In genomic region chr4:122577189-122577553, GRCh38 we compare ENCODE assay signal across 18 cellular contexts. TPM values are rescaled to one million over a fixed set of nuclear protein-coding genes. Genes with fewer than 3 reads are reported as not detected.
DNase-seq lines count a peak whose midpoint lies in the region; ATAC-seq and TF ChIP-seq lines count a peak whose summit lies in the region.
"Had no signal": no experiment of that assay in that cellular context is flagged by ENCODE, and none has a peak within 500 bp of the region (broad histone marks: within the 10 kb centered on the region; RNA-seq: fewer than 3 reads in every experiment).

No MANE protein-coding gene starts in this region.

- H3K4me3 Mint-ChIP-seq in activated CD4-positive, alpha-beta T cell treated with anti-CD3 and anti-CD28 coated beads, Interleukin-2, amount 10 ng/mL, durations not matched to agents 24 days and 14 days, result peak overlapping the region; percentile 70
- no peak overlapping the region for H3K4me3 Mint-ChIP-seq in H9
- H3K4me3 Mint-ChIP-seq in activated T-helper 17 cell treated with anti-CD3 and anti-CD28 coated beads, Interleukin-2, amount 50 U/mL, for 72 hours, result peak overlapping the region; percentile 77

- no peaks in the 10 kb centered on the region for H3K23me2 ChIP-seq in H9 (ENCODE audit: insufficient read length, low read depth, low read length, poor library complexity, severe bottlenecking)

- H4K5ac ChIP-seq in H9 (ENCODE audit: insufficient read length, low read depth, low read length), result no peak overlapping the region

- no peak overlapping the region for H3K4ac ChIP-seq in H9 (ENCODE audit: low read depth, low read length)

- no peaks in the 10 kb centered on the region for H3K36me3 ChIP-seq in osteoblast (ENCODE audit: insufficient read depth, low read length)
- H3K36me3 ChIP-seq: lower lobe of right lung, Peyer's patch, transverse colon had no signal

- H3K27ac ChIP-seq in H9 (ENCODE audit: insufficient read length, low read depth, low read length) (no peak overlapping the region), osteoblast (ENCODE audit: low read depth, low read length) (no peak overlapping the region)
- H3K27ac ChIP-seq: A549, lower lobe of right lung, parathyroid adenoma, transverse colon had no signal

- H2AK5ac ChIP-seq in H9 (ENCODE audit: insufficient read length, low read length), result no peak overlapping the region

- no peak for DNase-seq in activated CD4-positive, alpha-beta T cell treated with anti-CD3 and anti-CD28 coated beads, Interleukin-2, amount 10 ng/mL, durations not matched to agents 24 days and 14 days
- DNase-seq in activated CD4-positive, alpha-beta T cell treated with anti-CD3 and anti-CD28 coated beads, Interleukin-2, amount 50 U/mL, for 1 hour, result no peak
- no peak for DNase-seq in H9
- no peak for DNase-seq in osteoblast (ENCODE audit: insufficient read length, low spot score, missing footprints)
- DNase-seq in NCI-H1694 (lab: John Stamatoyannopoulos, UW), result no peak
- no peak for DNase-seq in GM19238 (ENCODE audit: insufficient read length, low spot score)
- DNase-seq: lower lobe of right lung had no signal

- no peak overlapping the region for H3K56ac ChIP-seq in H9 (ENCODE audit: insufficient read length, low read depth, low read length)

- no peak overlapping the region for H2BK5ac ChIP-seq in H9 (ENCODE audit: insufficient read length, low read length)

- H3K4me2 ChIP-seq in H9 (ENCODE audit: insufficient read depth, insufficient read length, low read length) (no peak overlapping the region), osteoblast (ENCODE audit: insufficient read depth, low read length) (no peak overlapping the region)
- H3K4me2 ChIP-seq: A549 had no signal

- H4K91ac ChIP-seq in H9 (ENCODE audit: insufficient read length, low read depth, low read length), result no peak overlapping the region

- no peaks in the 10 kb centered on the region for H3K27me3 Mint-ChIP-seq in activated CD4-positive, alpha-beta T cell treated with anti-CD3 and anti-CD28 coated beads, Interleukin-2, amount 10 ng/mL, durations not matched to agents 24 days and 14 days
- H3K27me3 Mint-ChIP-seq in H9 (ENCODE audit: low read depth), result peaks cover 3% of the 10 kb centered on the region
- H3K27me3 Mint-ChIP-seq in activated T-helper 17 cell treated with anti-CD3 and anti-CD28 coated beads, Interleukin-2, amount 50 U/mL, for 72 hours, result no peaks in the 10 kb centered on the region

- H3K23ac ChIP-seq in H9 (ENCODE audit: insufficient read length, low read depth, low read length), result no peak overlapping the region

- no peaks in the 10 kb centered on the region for H3K9me3 ChIP-seq in H9 (ENCODE audit: control insufficient read depth, low read depth, low read length)
- H3K9me3 ChIP-seq in osteoblast (ENCODE audit: low read depth, low read length), result no peaks in the 10 kb centered on the region
- H3K9me3 ChIP-seq: A549, lower lobe of right lung, Peyer's patch, transverse colon had no signal

- H3K9me3 Mint-ChIP-seq in activated CD4-positive, alpha-beta T cell treated with anti-CD3 and anti-CD28 coated beads, Interleukin-2, amount 10 ng/mL, durations not matched to agents 24 days and 14 days, result peaks cover 3% of the 10 kb centered on the region
- peaks cover 20 to 26% of the 10 kb centered on the region in 2 experiments for H3K9me3 Mint-ChIP-seq in H9
- H3K9me3 Mint-ChIP-seq in activated T-helper 17 cell treated with anti-CD3 and anti-CD28 coated beads, Interleukin-2, amount 50 U/mL, for 72 hours, result no peaks in the 10 kb centered on the region
- H3K9me3 Mint-ChIP-seq: CD4-positive, CD25-positive, alpha-beta regulatory T cell; effector memory CD8-positive, alpha-beta T cell had no signal

- H3K4me1 ChIP-seq in H9 (ENCODE audit: insufficient read depth, low read length) (no peaks in the 10 kb centered on the region), osteoblast (ENCODE audit: insufficient read depth, low read length) (peaks cover 6% of the 10 kb centered on the region)
- H3K4me1 ChIP-seq: A549, lower lobe of right lung, parathyroid adenoma, Peyer's patch, transverse colon had no signal

- peaks cover 4% of the 10 kb centered on the region for H3K36me3 Mint-ChIP-seq in activated CD4-positive, alpha-beta T cell treated with anti-CD3 and anti-CD28 coated beads, Interleukin-2, amount 10 ng/mL, durations not matched to agents 24 days and 14 days (ENCODE audit: low read depth)
- H3K36me3 Mint-ChIP-seq in H9 (ENCODE audit: insufficient read depth in 1 of 3, low read depth in 3 of 3), result peaks cover 1 to 18% (median 9%) of the 10 kb centered on the region in 3 experiments; a peak in 6 of 7 replicates
- no peaks in the 10 kb centered on the region for H3K36me3 Mint-ChIP-seq in activated T-helper 17 cell treated with anti-CD3 and anti-CD28 coated beads, Interleukin-2, amount 50 U/mL, for 72 hours (ENCODE audit: low read depth)
- H3K36me3 Mint-ChIP-seq: CD4-positive, CD25-positive, alpha-beta regulatory T cell had no signal

- H3K14ac ChIP-seq in H9 (ENCODE audit: insufficient read depth, low read length), result no peak overlapping the region

- no CpG with 5 or more reads among the region's 2 CpGs for WGBS in H9 (ENCODE audit: extremely low coverage, insufficient read length, low lambda C conversion rate)

- peaks cover 42% of the 10 kb centered on the region for H3K4me1 Mint-ChIP-seq in activated CD4-positive, alpha-beta T cell treated with anti-CD3 and anti-CD28 coated beads, Interleukin-2, amount 10 ng/mL, durations not matched to agents 24 days and 14 days
- H3K4me1 Mint-ChIP-seq in H9, result no peaks in the 10 kb centered on the region
- H3K4me1 Mint-ChIP-seq in activated T-helper 17 cell treated with anti-CD3 and anti-CD28 coated beads, Interleukin-2, amount 50 U/mL, for 72 hours, result peaks cover 17% of the 10 kb centered on the region

- H3K4me3 ChIP-seq in osteoblast (ENCODE audit: insufficient read depth, low read length), result no peak overlapping the region
- H3K4me3 ChIP-seq: A549, lower lobe of right lung, Peyer's patch, transverse colon had no signal

- peak; percentile 68 for ATAC-seq in activated T-helper 17 cell treated with anti-CD3 and anti-CD28 coated beads, Interleukin-2, amount 50 U/mL, for 72 hours (replicated peaks)
- no peak for ATAC-seq in GM21528 (IDR thresholded peaks at IDR 0.05; ENCODE audit: low FRiP score, unreplicated experiment)

- TF ChIP-seq CTCF in H9 (conservative IDR thresholded peaks at IDR 0.05), result no peak
- no peak for TF ChIP-seq CTCF in osteoblast (IDR thresholded peaks at IDR 0.05; ENCODE audit: extremely low read depth, low read depth, low read length)

- H2BK120ac ChIP-seq in H9 (ENCODE audit: low read depth, low read length, poor library complexity, severe bottlenecking), result no peak overlapping the region

- H4K20me1 ChIP-seq in H9 (ENCODE audit: control insufficient read depth, insufficient read depth, insufficient read length) (no peaks in the 10 kb centered on the region), osteoblast (ENCODE audit: insufficient read depth, low read length) (no peaks in the 10 kb centered on the region)

- no peak overlapping the region for H2BK20ac ChIP-seq in H9 (ENCODE audit: low read depth, low read length, poor library complexity, severe bottlenecking)

- H3T11ph ChIP-seq in H9 (ENCODE audit: low read length), result no peak overlapping the region

- H2AFZ ChIP-seq in H9 (ENCODE audit: low read length) (peak overlapping the region; percentile 96), osteoblast (ENCODE audit: low read length) (peak overlapping the region; percentile 54)
- H2AFZ ChIP-seq: parathyroid adenoma had no signal

- no peaks in the 10 kb centered on the region for H3K79me1 ChIP-seq in H9 (ENCODE audit: insufficient read depth, low read depth, low read length, poor library complexity, severe bottlenecking)

- no peak overlapping the region for H3K9ac ChIP-seq in H9 (ENCODE audit: extremely low read depth, insufficient read length, low read length)
- H3K9ac ChIP-seq: parathyroid adenoma had no signal

- H3K27ac Mint-ChIP-seq in activated CD4-positive, alpha-beta T cell treated with anti-CD3 and anti-CD28 coated beads, Interleukin-2, amount 10 ng/mL, durations not matched to agents 24 days and 14 days, result peak overlapping the region; percentile 74
- no peak overlapping the region for H3K27ac Mint-ChIP-seq in H9
- peak overlapping the region; percentile 23 for H3K27ac Mint-ChIP-seq in activated T-helper 17 cell treated with anti-CD3 and anti-CD28 coated beads, Interleukin-2, amount 50 U/mL, for 72 hours
- H3K27ac Mint-ChIP-seq: CD4-positive, CD25-positive, alpha-beta regulatory T cell had no signal

- H2BK15ac ChIP-seq in H9 (ENCODE audit: low read depth, low read length), result 0 out of 2 replicates have a peak overlapping the region, but pooled peaks have one; percentile 93

- no peak overlapping the region for H3K18ac ChIP-seq in H9 (ENCODE audit: insufficient read length, low read depth, low read length)

- H3K79me2 ChIP-seq in H9 (ENCODE audit: insufficient read depth, low read length) (no peaks in the 10 kb centered on the region), osteoblast (ENCODE audit: insufficient read depth, low read length) (no peaks in the 10 kb centered on the region)
- H3K79me2 ChIP-seq: parathyroid adenoma had no signal

- H2BK12ac ChIP-seq in H9 (ENCODE audit: insufficient read length, low read depth, low read length), result no peak overlapping the region

- no peak overlapping the region for H4K8ac ChIP-seq in H9 (replicated peaks; ENCODE audit: insufficient read length, low read depth, low read length)

- no peaks in the 10 kb centered on the region for H3K27me3 ChIP-seq in H9 (ENCODE audit: insufficient read depth, low read length)
- no peaks in the 10 kb centered on the region for H3K27me3 ChIP-seq in osteoblast (ENCODE audit: insufficient read depth, low read length)
- H3K27me3 ChIP-seq: Peyer's patch, transverse colon had no signal

- intact Hi-C loops in activated CD4-positive, alpha-beta T cell treated with anti-CD3 and anti-CD28 coated beads, Interleukin-2, amount 10 ng/mL, durations not matched to agents 24 days and 14 days (cut with micrococcal nuclease), result loop anchor here (1.0 to 5.0 kb wide), 4 partner anchors 267 to 755 kb away; partner anchors contain the start of gene CCNA2

RNA-seq across cellular contexts. Expression of gene IL21, which starts 43.7 kb away (rescaled TPM):
- total RNA-seq in activated CD4-positive, alpha-beta T cell treated with anti-CD3 and anti-CD28 coated beads, Interleukin-2, amount 10 ng/mL, durations not matched to agents 24 days and 14 days, result 93.8 and 95.3 TPM in 2 replicates
- total RNA-seq in H9 (2021), result not detected in 2 replicates
- 10 to 100 TPM in 1 of 2 donors, 1 to 10 TPM in 1; 5.0 to 17.1 TPM for total RNA-seq in activated T-helper 17 cell treated with anti-CD3 and anti-CD28 coated beads, Interleukin-2, amount 50 U/mL, for 72 hours
- total RNA-seq in osteoblast, result not detected in 2 replicates
- total RNA-seq: Daoy, LHCN-M2, lower lobe of right lung, myocyte, Peyer's patch had no signal

Comparison
In these comparisons a context has a peak if more than half of its experiments do, and no peak if none do; other contexts are left out.
1. H3K27ac Mint-ChIP-seq: peak in activated CD4-positive, alpha-beta T cell treated with anti-CD3 and anti-CD28 coated beads, Interleukin-2, amount 10 ng/mL, durations not matched to agents 24 days and 14 days (single experiment) and activated T-helper 17 cell treated with anti-CD3 and anti-CD28 coated beads, Interleukin-2, amount 50 U/mL, for 72 hours (single experiment); none in H9 (0 of 3).
2. H3K4me3 Mint-ChIP-seq: peak in activated CD4-positive, alpha-beta T cell treated with anti-CD3 and anti-CD28 coated beads, Interleukin-2, amount 10 ng/mL, durations not matched to agents 24 days and 14 days (single experiment) and activated T-helper 17 cell treated with anti-CD3 and anti-CD28 coated beads, Interleukin-2, amount 50 U/mL, for 72 hours (single experiment); none in H9 (0 of 2).